In genomic region chr3:134376385-134376765, GRCh38 we compare ENCODE assay signal across 22 cellular contexts. TPM values are rescaled to one million over a fixed set of nuclear protein-coding genes. Genes with fewer than 3 reads are reported as not detected.
DNase-seq lines count a peak whose midpoint lies in the region; ATAC-seq and TF ChIP-seq lines count a peak whose summit lies in the region.
"Had no signal": no experiment of that assay in that cellular context is flagged by ENCODE, and none has a peak within 500 bp of the region (broad histone marks: within the 10 kb centered on the region; RNA-seq: fewer than 3 reads in every experiment).

No MANE protein-coding gene starts in this region.

- peaks cover 11 to 15% of the 10 kb centered on the region in 2 donors for H3K4me1 ChIP-seq in esophagus (ENCODE audit: control insufficient read depth in 2 of 2, insufficient read depth in 2 of 2, low read length in 1 of 2)
- peaks cover 23% of the 10 kb centered on the region for H3K4me1 ChIP-seq in upper lobe of right lung
- H3K4me1 ChIP-seq: BE2C had no signal

- peaks cover 39% of the 10 kb centered on the region for H3K4me1 Mint-ChIP-seq in neural crest cell

- peak overlapping the region; percentile 97 for H3K4me3 Mint-ChIP-seq in neural crest cell

- peak; percentile 73 for DNase-seq in cardiac septum (ENCODE audit: low spot score)
- DNase-seq in Right ventricle myocardium superior: no peak
- no peak for DNase-seq in neural crest cell (ENCODE audit: low read depth, low spot score)
- DNase-seq in upper lobe of right lung: peak; percentile 48
- no peak for DNase-seq in SHP77 treated with DMSO at 0.1 percent for 48 hours (lab: John Stamatoyannopoulos, UW)
- DNase-seq in DMS53 (lab: John Stamatoyannopoulos, UW): no peak
- DNase-seq: activated T-cell treated with anti-CD3 and anti-CD28 coated beads, Interleukin-2, amount 50 U/mL, for 1 hour; BE2C; effector CD4-positive, alpha-beta T cell; EL; left cardiac atrium; naive thymus-derived CD8-positive, alpha-beta T cell; NCI-H1417; NCI-H2107; NCI-H446; NCI-H82 had no signal

- H3K9me3 Mint-ChIP-seq in neural crest cell: no peaks in the 10 kb centered on the region
- H3K9me3 Mint-ChIP-seq: naive thymus-derived CD8-positive, alpha-beta T cell had no signal

- intact Hi-C loops in cardiac septum (cut with DNase I) (loop anchor here (5.0 kb wide), 1 partner anchor 164 kb away; no protein-coding TSS in a partner anchor), Right ventricle myocardium superior (cut with DNase I) (loop anchor here (2.0 kb wide), 1 partner anchor 66 kb away; no protein-coding TSS in a partner anchor), upper lobe of right lung (cut with DNase I) (loop anchor here (10.0 kb wide), 1 partner anchor 88 kb away; no protein-coding TSS in a partner anchor)

- H3K27ac Mint-ChIP-seq in neural crest cell (ENCODE audit: unreplicated experiment): no peak overlapping the region

- H3K36me3 ChIP-seq in esophagus (ENCODE audit: control insufficient read depth in 2 of 2, insufficient read depth in 2 of 2, low read length in 1 of 2): peaks cover 0 to under 1% of the 10 kb centered on the region in 2 donors
- no peaks in the 10 kb centered on the region for H3K36me3 ChIP-seq in upper lobe of right lung
- H3K36me3 ChIP-seq: adrenal gland, BE2C had no signal

- H3K27me3 ChIP-seq in esophagus (ENCODE audit: control insufficient read depth in 1 of 2, insufficient read depth in 2 of 2, low read length in 2 of 2): no peaks in the 10 kb centered on the region
- H3K27me3 ChIP-seq in upper lobe of right lung: no peaks in the 10 kb centered on the region
- H3K27me3 ChIP-seq: adrenal gland had no signal

- H3K9me3 ChIP-seq in esophagus (ENCODE audit: control insufficient read depth in 2 of 2, insufficient read depth in 1 of 2, low read depth in 1 of 2, low read length in 1 of 2) (no peaks in the 10 kb centered on the region), upper lobe of right lung (no peaks in the 10 kb centered on the region)
- H3K9me3 ChIP-seq: adrenal gland, BE2C, prostate gland had no signal

- H3K27ac ChIP-seq in esophagus (ENCODE audit: low read depth in 2 of 2, low read length in 1 of 2) (peak overlapping the region; percentile 41 to 64), upper lobe of right lung (no peak overlapping the region)
- H3K27ac ChIP-seq: adrenal gland, epithelial cell of prostate had no signal

- H3K27me3 Mint-ChIP-seq in neural crest cell (ENCODE audit: low read depth): peaks cover 26% of the 10 kb centered on the region

- TF ChIP-seq CTCF in neural crest cell (conservative IDR thresholded peaks at IDR 0.05) (no peak), upper lobe of right lung (IDR thresholded peaks at IDR 0.05) (no peak)

- WGBS in esophagus, 2 donors: 84 to 88% methylated on average over 4 of the region's 4 CpGs

- ATAC-seq in Right ventricle myocardium superior (ENCODE audit: poor library complexity): no peak
- ATAC-seq in upper lobe of right lung: no peak
- ATAC-seq in GM19023 (IDR thresholded peaks at IDR 0.05; ENCODE audit: unreplicated experiment): no peak
- ATAC-seq: activated CD4-positive, CD25-positive, alpha-beta regulatory T cell treated with anti-CD3 and anti-CD28 coated beads, Interleukin-2, amount 50 U/mL, for 24 hours; left cardiac atrium; naive thymus-derived CD8-positive, alpha-beta T cell had no signal

- peaks cover 3% of the 10 kb centered on the region for H3K36me3 Mint-ChIP-seq in neural crest cell (ENCODE audit: low read depth)

- H3K4me3 ChIP-seq in esophagus (ENCODE audit: low read depth in 1 of 2, low read length in 2 of 2) (no peak overlapping the region), upper lobe of right lung (no peak overlapping the region)
- H3K4me3 ChIP-seq: adrenal gland, prostate gland had no signal

RNA-seq across cellular contexts. Expression of gene AMOTL2, which starts 2.1 kb away (rescaled TPM):
- total RNA-seq in cardiac septum: 64.6 TPM
- total RNA-seq in Right ventricle myocardium superior: 63.0 TPM
- polyA plus RNA-seq in esophagus: 10 to 100 TPM; 21.2 to 23.2 TPM
- 55.6 and 59.5 TPM in 2 replicates for total RNA-seq in neural crest cell
- total RNA-seq in upper lobe of right lung: 119 TPM
- total RNA-seq: naive thymus-derived CD8-positive, alpha-beta T cell had no signal
- polyA plus RNA-seq: naive thymus-derived CD8-positive, alpha-beta T cell had no signal

Comparison
In these comparisons a context has a peak if more than half of its experiments do, and no peak if none do; other contexts are left out.
1. DNase-seq: peak in cardiac septum (single experiment) and upper lobe of right lung (single experiment); none in Right ventricle myocardium superior (single experiment), neural crest cell (single experiment), SHP77 treated with DMSO at 0.1 percent for 48 hours (single experiment) and DMS53 (single experiment).